In the genomic region with DNA sequence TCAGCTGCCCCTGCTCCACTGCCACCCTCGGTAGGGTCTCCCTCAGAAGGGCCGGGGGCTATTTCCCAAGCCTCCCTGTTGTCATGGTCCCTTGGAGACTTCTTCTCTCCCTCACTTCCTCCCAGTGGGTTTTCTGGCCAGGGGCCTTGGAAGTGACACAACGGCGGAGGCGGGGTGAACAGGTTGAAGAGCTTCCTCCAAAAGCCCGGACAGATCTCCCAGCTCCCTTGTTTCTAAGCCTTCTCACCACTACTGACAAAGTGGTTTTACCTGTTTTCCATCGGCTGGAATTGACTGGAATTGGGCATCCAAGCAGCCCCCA, we compare ENCODE assay signal across 8 cellular contexts. TPM values are rescaled to one million over a fixed set of nuclear protein-coding genes. Genes with fewer than 3 reads are reported as not detected.
DNase-seq lines count a peak whose midpoint lies in the region; ATAC-seq, FAIRE-seq and TF ChIP-seq lines count a peak whose summit lies in the region.

No MANE protein-coding gene starts in this region.

- H4K20me1 ChIP-seq in HepG2 (ENCODE audit: insufficient read depth, low read length): peaks cover 47% of the 10 kb centered on the region
- peaks cover 20% of the 10 kb centered on the region for H4K20me1 ChIP-seq in GM12878 (ENCODE audit: control insufficient read depth, insufficient read depth)

- no peak for TF ChIP-seq CTCF in liver (IDR thresholded peaks at IDR 0.05; ENCODE audit: low read depth, low read length, missing input control)
- TF ChIP-seq CTCF in HepG2 (CRISPR knock-in tag; IDR thresholded peaks at IDR 0.05): no peak
- no peak for TF ChIP-seq CTCF in GM12878 (IDR thresholded peaks at IDR 0.05 in 2 of 3, conservative IDR thresholded peaks at IDR 0.05 in 1 of 3; ENCODE audit: control insufficient read depth in 2 of 3, extremely low read depth in 1 of 3, insufficient read depth in 1 of 3, low read depth in 3 of 3, low read length in 3 of 3)

- TF ChIP-seq POLR2A in HepG2 (IDR thresholded peaks at IDR 0.05; ENCODE audit: insufficient read depth in 1 of 2, low read depth in 2 of 2, low read length in 2 of 2): no peak
- TF ChIP-seq POLR2A in GM12878 (IDR thresholded peaks at IDR 0.05; ENCODE audit: low read depth, low read length): no peak
- TF ChIP-seq POLR2A in GM12891 (IDR thresholded peaks at IDR 0.05; ENCODE audit: low read depth, low read length): no peak

- H3K27me3 ChIP-seq in liver (ENCODE audit: control insufficient read depth in 4 of 4, insufficient read depth in 4 of 4, low read length in 3 of 4) (no peaks in the 10 kb centered on the region), HepG2 (ENCODE audit: control insufficient read depth in 1 of 2, insufficient read depth in 2 of 2, low read length in 2 of 2) (no peaks in the 10 kb centered on the region), GM12878 (replicated peaks in 1 of 2; ENCODE audit: control insufficient read depth in 2 of 2, insufficient read depth in 2 of 2, low read length in 1 of 2) (no peaks in the 10 kb centered on the region), aorta (ENCODE audit: control insufficient read depth in 1 of 2, insufficient read depth in 2 of 2, low read length in 1 of 2) (no peaks in the 10 kb centered on the region)

- 62% methylated on average over 7 of the region's 7 CpGs for WGBS in liver
- 90% methylated on average over 7 of the region's 7 CpGs for WGBS in HepG2 (ENCODE audit: low lambda C conversion rate)
- 75% methylated on average over 7 of the region's 7 CpGs for WGBS in GM12878 (ENCODE audit: insufficient coverage, insufficient replicate concordance, low lambda C conversion rate, missing lambda C conversion rate)
- 89 to 90% methylated on average over 6 to 7 of the region's 7 CpGs for WGBS in mesodermal cell (ENCODE audit: insufficient coverage in 2 of 2), 2 experiments
- WGBS in aorta, 2 donors: 18 to 26% methylated on average over 7 of the region's 7 CpGs

- no peak for TF ChIP-seq EP300 in HepG2 (IDR thresholded peaks at IDR 0.05; ENCODE audit: low read depth in 2 of 2, low read length in 2 of 2)
- no peak for TF ChIP-seq EP300 in HepG2 (CRISPR knock-in tag; IDR thresholded peaks at IDR 0.05; ENCODE audit: borderline replicate concordance)
- no peak for TF ChIP-seq EP300 in GM12878 (IDR thresholded peaks at IDR 0.05; ENCODE audit: borderline replicate concordance in 1 of 2, control insufficient read depth in 1 of 2, low read depth in 2 of 2, low read length in 2 of 2)

- H3K36me3 ChIP-seq in liver (ENCODE audit: control insufficient read depth in 4 of 4, insufficient read depth in 3 of 4, low read depth in 1 of 4, low read length in 3 of 4) (no peaks in the 10 kb centered on the region), HepG2 (replicated peaks in 1 of 2; ENCODE audit: control insufficient read depth in 1 of 2, insufficient read depth in 2 of 2, low read length in 2 of 2) (peaks cover 7 to 17% of the 10 kb centered on the region in 2 experiments; a peak in 4 of 5 replicates), GM12878 (ENCODE audit: control insufficient read depth in 2 of 2, insufficient read depth in 2 of 2, low read length in 1 of 2) (peaks cover 20 to 25% of the 10 kb centered on the region in 2 experiments; a peak in 3 of 4 replicates), mesodermal cell (ENCODE audit: control insufficient read depth, insufficient read depth, low read length) (peaks cover 64% of the 10 kb centered on the region), aorta (ENCODE audit: control insufficient read depth in 1 of 2, insufficient read depth in 2 of 2, low read length in 1 of 2) (peaks cover 0 to 2% of the 10 kb centered on the region in 2 donors)

- H3K4me2 ChIP-seq in HepG2 (ENCODE audit: low read depth, low read length) (no peak overlapping the region), GM12878 (ENCODE audit: control insufficient read depth, insufficient read depth) (peak overlapping the region; percentile 59)

- no peak for TF ChIP-seq RAD21 in liver (IDR thresholded peaks at IDR 0.05)
- TF ChIP-seq RAD21 in HepG2 (CRISPR knock-in tag; IDR thresholded peaks at IDR 0.05): no peak
- TF ChIP-seq RAD21 in GM12878 (IDR thresholded peaks at IDR 0.05; ENCODE audit: insufficient read depth, low read depth, low read length): no peak

- in situ Hi-C loops in HepG2 (cut with HindIII; ENCODE audit: extremely low pct_ligation_motif_present, low pct_unique_long_range_greater_than_20kb) (no loop called here), GM12878 (cut with MboI) (no loop called here)

- CTCF ChIA-PET in HepG2 (lab: Yijun Ruan, JAX; ENCODE audit: low intra/inter-chr PET ratio, low total read pairs) (no interaction called here), GM12878 (lab: Yijun Ruan, JAX) (no interaction called here)

- no peak for DNase-seq in HepG2 (ENCODE audit: low spot score)
- no peak for DNase-seq in GM12878 (ENCODE audit: low read depth, low spot score)
- DNase-seq in aorta: peak; percentile 77 to 78
- no peak for DNase-seq in GM12891 (ENCODE audit: insufficient read length, low spot score)

- H3K79me2 ChIP-seq in HepG2 (ENCODE audit: insufficient read depth, low read length) (peaks cover 96% of the 10 kb centered on the region), GM12878 (ENCODE audit: control insufficient read depth, insufficient read depth, low read length) (peaks cover 97% of the 10 kb centered on the region)

- H3K4me1 ChIP-seq in liver (ENCODE audit: control insufficient read depth in 4 of 4, insufficient read depth in 4 of 4, low read length in 3 of 4) (peaks cover 39 to 74% (median 61%) of the 10 kb centered on the region in 4 donors), HepG2 (ENCODE audit: insufficient read depth, low read length) (peaks cover 70% of the 10 kb centered on the region), GM12878 (ENCODE audit: control insufficient read depth, insufficient read depth, low read length) (peaks cover 84% of the 10 kb centered on the region), mesodermal cell (ENCODE audit: control insufficient read depth, insufficient read depth, low read length, poor library complexity, severe bottlenecking) (peaks cover 87% of the 10 kb centered on the region), aorta (ENCODE audit: control insufficient read depth in 1 of 2, insufficient read depth in 2 of 2, low read length in 2 of 2) (peaks cover 8 to 13% of the 10 kb centered on the region in 2 donors)

- BruUV-seq in HepG2 (replicated peaks; lab: Mats Ljungman, UMichigan): no TSS peak
- no TSS peak for BruUV-seq in GM12878 (replicated peaks; lab: Mats Ljungman, UMichigan)

- H3K27ac ChIP-seq in liver (ENCODE audit: low read depth in 1 of 2, low read length in 2 of 2): peak overlapping the region; percentile 58 to 80
- no peak overlapping the region for H3K27ac ChIP-seq in HepG2 (ENCODE audit: extremely low read length, insufficient read depth, low read length)
- H3K27ac ChIP-seq in GM12878 (ENCODE audit: control insufficient read depth, insufficient read depth): peak overlapping the region; percentile 61
- peak overlapping the region; percentile 47 for H3K27ac ChIP-seq in mesodermal cell (ENCODE audit: low read depth, low read length, severe bottlenecking)
- peak overlapping the region in 1 of 2 donors; percentile 11 for H3K27ac ChIP-seq in aorta (ENCODE audit: low read depth in 1 of 2, low read length in 2 of 2)

- intact Hi-C loops in HepG2 (cut with micrococcal nuclease; ENCODE audit: unreplicated experiment): no loop called here
- intact Hi-C loops in GM12878 (cut with micrococcal nuclease; ENCODE audit: unreplicated experiment): no loop called here
- intact Hi-C loops in aorta (cut with DNase I): no loop called here

- H3K4me3 ChIP-seq in liver (ENCODE audit: low read depth in 1 of 3, low read length in 3 of 3): no peak overlapping the region
- H3K4me3 ChIP-seq in HepG2 (replicated peaks in 1 of 3; ENCODE audit: insufficient read depth in 1 of 3, low read depth in 2 of 3, low read length in 3 of 3): no peak overlapping the region
- no peak overlapping the region for H3K4me3 ChIP-seq in GM12878
- no peak overlapping the region for H3K4me3 ChIP-seq in mesodermal cell (ENCODE audit: extremely low read depth, insufficient read depth, low read length, poor library complexity, severe bottlenecking)
- H3K4me3 ChIP-seq in aorta (ENCODE audit: low read length in 2 of 2): no peak overlapping the region

- no peak overlapping the region for H2AFZ ChIP-seq in HepG2 (ENCODE audit: low read length)
- no peak overlapping the region for H2AFZ ChIP-seq in GM12878 (ENCODE audit: control insufficient read depth, low read depth, low read length)

- no peak for FAIRE-seq in HepG2 (lab: Jason Lieb, UNC)
- FAIRE-seq in GM12878 (lab: Jason Lieb, UNC): no peak
- FAIRE-seq in GM12891 (lab: Jason Lieb, UNC): no peak

- ATAC-seq in HepG2 (no peak), GM12878 (no peak), aorta (ENCODE audit: low FRiP score) (no peak), GM21529 (IDR thresholded peaks at IDR 0.05; ENCODE audit: unreplicated experiment) (no peak), HG02798 (IDR thresholded peaks at IDR 0.05; ENCODE audit: poor library complexity, unreplicated experiment) (no peak)

- H3K9ac ChIP-seq in liver (ENCODE audit: low read depth in 1 of 2, low read length in 2 of 2): no peak overlapping the region
- H3K9ac ChIP-seq in HepG2 (ENCODE audit: insufficient read depth, low read depth, low read length): no peak overlapping the region
- H3K9ac ChIP-seq in GM12878 (ENCODE audit: control insufficient read depth, insufficient read depth, low read length): no peak overlapping the region

- H3K9me3 ChIP-seq in liver (ENCODE audit: control insufficient read depth in 4 of 4, low read length in 3 of 4) (no peaks in the 10 kb centered on the region), HepG2 (ENCODE audit: low read length) (no peaks in the 10 kb centered on the region), GM12878 (replicated peaks; ENCODE audit: control insufficient read depth, insufficient read depth, low read length) (no peaks in the 10 kb centered on the region), mesodermal cell (ENCODE audit: control insufficient read depth, low read length) (no peaks in the 10 kb centered on the region), aorta (ENCODE audit: control insufficient read depth, low read length) (no peaks in the 10 kb centered on the region)

- SMC1A ChIA-PET in GM12878 (lab: Charles Lee; ENCODE audit: uncharacterized antibody, unreplicated experiment): interaction anchor here (1.0 to 4.1 kb wide), 3 partner anchors 8 to 13 kb away, joined by 3 to 20 read pairs (median 3); no protein-coding TSS in a partner anchor

- RAD21 ChIA-PET in GM12878 (lab: Charles Lee; ENCODE audit: unreplicated experiment): interaction anchor here (0.7 to 1.3 kb wide), 2 partner anchors 40 to 116 kb away, joined by 3 to 4 read pairs; no protein-coding TSS in a partner anchor

- POLR2A ChIA-PET in HepG2 (lab: Yijun Ruan, JAX) (interaction anchor here (0.6 to 1.1 kb wide), 3 partner anchors 15 to 46 kb away, joined by 3 to 5 read pairs (median 5); a partner anchor contains a TSS), GM12878 (lab: Charles Lee) (interaction anchor here (0.7 kb wide), 1 partner anchor 13 kb away, joined by 3 read pairs; no protein-coding TSS in a partner anchor)

RNA-seq across cellular contexts. Expression of a gene that starts 14.5 kb away (rescaled TPM):
- total RNA-seq in liver (100 to 1,000 TPM; 123 to 150 TPM), HepG2 (2016; rRNA removed; fragmentation: Illumina TruSeq; extraction: Trizol) (98.5 and 125 TPM in 2 replicates), GM12878 (2014; rRNA removed) (185 and 216 TPM in 2 replicates), GM12878 (2014; rRNA removed; fragmentation: Illumina TruSeq; extraction: Trizol) (82.8 and 83.1 TPM in 2 replicates), GM12878 (2021) (497 and 525 TPM in 2 replicates), aorta (1,000 to 10,000 TPM; 1,564 to 1,890 TPM)
- polyA plus RNA-seq in liver (10 to 100 TPM; 32.3 to 74.1 TPM), HepG2 (2011; rRNA removed) (50.7 and 60.6 TPM in 2 replicates), GM12878 (2011; rRNA removed) (42.4 and 98.6 TPM in 2 replicates), GM12878 (2014; fragmentation: Illumina TruSeq; extraction: Trizol) (123 and 125 TPM in 2 replicates), GM12878 (2014; fragmentation: Nextera tagmentation; extraction: Ambion mirVana) (1 to 10 TPM; 5.1 to 8.1 TPM), GM12878 (2014; rRNA removed) (165 and 198 TPM in 2 replicates), GM12878 (2016; fragmentation: Nextera tagmentation; extraction: Ambion mirVana) (100 to 1,000 TPM; 228 to 236 TPM), aorta (100 to 1,000 TPM; 170 to 572 TPM)
- total RNA-seq in HepG2 (2016; cell fraction: cytosol; rRNA removed; fragmentation: Illumina TruSeq; extraction: Trizol; ENCODE audit: low read depth): 28.5 and 28.7 TPM in 2 replicates
- total RNA-seq in HepG2 (2016; cell fraction: insoluble cytoplasmic fraction; rRNA removed; fragmentation: Illumina TruSeq; extraction: Trizol): 92.9 and 102 TPM in 2 replicates
- total RNA-seq in HepG2 (2016; cell fraction: membrane; rRNA removed; fragmentation: Illumina TruSeq; extraction: Trizol): 39.3 and 47.1 TPM in 2 replicates
- 73.0 and 81.6 TPM in 2 replicates for total RNA-seq in HepG2 (2016; cell fraction: nucleus; rRNA removed; fragmentation: Illumina TruSeq; extraction: Trizol)
- 31.6 and 39.3 TPM in 2 replicates for polyA plus RNA-seq in HepG2 (2011; cell fraction: cytosol; rRNA removed)
- 68.4 and 91.3 TPM in 2 replicates for polyA plus RNA-seq in HepG2 (2011; cell fraction: nucleus; rRNA removed)
- polyA plus RNA-seq in HepG2 (2012): 88.3 and 93.4 TPM in 2 replicates
- 3.6 and 4.2 TPM in 2 replicates for polyA plus RNA-seq in HepG2 (2016; cell fraction: cytosol; fragmentation: Illumina TruSeq; extraction: Trizol; ENCODE audit: low read depth)
- polyA plus RNA-seq in HepG2 (2016; cell fraction: insoluble cytoplasmic fraction; fragmentation: Illumina TruSeq; extraction: Trizol; ENCODE audit: low read depth): 72.0 and 110 TPM in 2 replicates
- 8.1 and 11.6 TPM in 2 replicates for polyA plus RNA-seq in HepG2 (2016; cell fraction: membrane; fragmentation: Illumina TruSeq; extraction: Trizol; ENCODE audit: low read depth)
- polyA plus RNA-seq in HepG2 (2016; cell fraction: nucleus; fragmentation: Illumina TruSeq; extraction: Trizol; ENCODE audit: insufficient read depth, low read depth): 106 and 113 TPM in 2 replicates
- 124 and 180 TPM in 2 replicates for polyA minus RNA-seq in HepG2 (2011; rRNA and poly(A)+ RNA removed; ENCODE audit: low replicate concordance)
- 125 and 176 TPM in 2 replicates for polyA minus RNA-seq in HepG2 (2011; cell fraction: cytosol; rRNA and poly(A)+ RNA removed)
- 61.9 and 97.5 TPM in 2 replicates for polyA minus RNA-seq in HepG2 (2011; cell fraction: nucleus; rRNA and poly(A)+ RNA removed)
- total RNA-seq in GM12878 (2013; cell fraction: nucleolus; rRNA removed): 209 and 215 TPM in 2 replicates
- polyA plus RNA-seq in GM12878 (2011; ENCODE audit: low read depth): 79.9 TPM
- polyA plus RNA-seq in GM12878 (2011; cell fraction: cytosol; rRNA removed): 51.0 and 59.8 TPM in 2 replicates
- 91.7 and 127 TPM in 2 replicates for polyA plus RNA-seq in GM12878 (2011; cell fraction: nucleus; rRNA removed)
- 154 and 166 TPM in 2 replicates for polyA plus RNA-seq in GM12878 (2012)
- polyA minus RNA-seq in GM12878 (2011; rRNA and poly(A)+ RNA removed): 168 and 298 TPM in 2 replicates
- 91.7 and 100 TPM in 2 replicates for polyA minus RNA-seq in GM12878 (2011; cell fraction: cytosol; rRNA and poly(A)+ RNA removed)
- polyA minus RNA-seq in GM12878 (2011; cell fraction: nucleus; rRNA and poly(A)+ RNA removed): 54.6 and 83.0 TPM in 2 replicates
- polyA plus RNA-seq in mesodermal cell (2013, experiment 1 of 2): 360 TPM
- polyA plus RNA-seq in mesodermal cell (2013, experiment 2 of 2): 289 TPM
- polyA plus RNA-seq in GM12891 (2012; ENCODE audit: low read depth, missing spikeins): 164 TPM

Comparison
In these comparisons a context has a peak if more than half of its experiments do, and no peak if none do; other contexts are left out.
1. DNase-seq: peak in aorta (2 of 2); none in HepG2 (single experiment), GM12878 (single experiment) and GM12891 (single experiment).